21 cellular contexts compared by ENCODE assay signal in the genomic region with DNA sequence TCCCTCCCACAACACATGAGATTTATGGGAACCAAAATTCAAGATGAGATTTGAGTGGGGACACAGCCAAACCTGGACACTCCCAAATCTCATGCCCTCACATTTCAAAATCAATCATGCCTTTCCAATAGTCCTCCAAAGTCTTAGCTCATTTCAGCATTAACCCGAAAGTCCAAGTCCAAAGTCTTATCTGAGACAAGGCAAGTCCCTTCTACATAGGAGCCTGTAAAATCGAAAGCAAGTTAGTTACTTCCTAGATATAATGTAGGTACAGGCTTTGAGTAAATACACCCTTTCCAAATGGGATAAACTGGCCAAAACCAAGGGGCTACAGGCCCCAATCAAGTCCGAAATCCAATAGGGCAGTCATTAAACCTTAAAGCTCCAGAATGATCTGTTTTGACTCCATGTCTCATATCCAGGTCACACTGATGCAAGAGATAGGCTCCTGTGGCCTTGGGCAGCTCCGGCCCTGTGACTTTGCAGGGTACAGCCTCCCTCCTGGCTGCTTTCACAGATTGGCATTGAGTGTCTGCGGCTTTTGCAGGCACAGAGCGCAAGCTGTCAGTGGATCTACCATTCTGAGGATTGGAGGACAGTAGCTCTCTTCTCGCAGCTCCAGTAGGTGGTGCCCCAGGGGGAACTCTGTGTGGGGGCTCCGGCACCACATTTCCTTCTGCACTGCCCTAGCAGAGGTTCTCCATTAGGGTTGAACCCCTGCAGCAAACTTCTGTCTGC.
"Had no signal": no experiment of that assay in that cellular context is flagged by ENCODE, and none has a peak within 500 bp of the region (broad histone marks: within the 10 kb centered on the region; RNA-seq: fewer than 3 reads in every experiment).

No MANE protein-coding gene starts in this region.

- H3K4me1 Mint-ChIP-seq: activated B cell treated with CpG ODN at 0.5 μM for 24 hours; activated naive CD4-positive, alpha-beta T cell treated with anti-CD3 and anti-CD28 coated beads, Interleukin-2, amount 10 ng/mL, durations not matched to agents 7 days and 5 days; activated naive CD8-positive, alpha-beta T cell treated with anti-CD3 and anti-CD28 coated beads, Interleukin-2, amount 50 U/mL, for 24 hours; nephron had no signal

- H3K4me3 ChIP-seq: ascending aorta, breast epithelium, lower lobe of right lung, prostate gland, right atrium auricular region, transverse colon, vagina had no signal

- H3K9me3 ChIP-seq: ascending aorta, breast epithelium, lower lobe of right lung, prostate gland, right atrium auricular region, transverse colon, vagina had no signal

- H3K27me3 ChIP-seq: ascending aorta, breast epithelium, right atrium auricular region, transverse colon, vagina had no signal

- H3K27me3 Mint-ChIP-seq: activated B cell treated with CpG ODN at 0.5 μM for 24 hours; activated CD8-positive, alpha-beta T cell treated with anti-CD3 and anti-CD28 coated beads for 36 hours; activated naive CD4-positive, alpha-beta T cell treated with anti-CD3 and anti-CD28 coated beads, Interleukin-2, amount 10 ng/mL, durations not matched to agents 7 days and 5 days; activated naive CD8-positive, alpha-beta T cell treated with anti-CD3 and anti-CD28 coated beads, Interleukin-2, amount 50 U/mL, for 24 hours had no signal

- H3K27ac Mint-ChIP-seq: activated B cell treated with CpG ODN at 0.5 μM for 24 hours; activated CD8-positive, alpha-beta T cell treated with anti-CD3 and anti-CD28 coated beads for 36 hours; activated naive CD4-positive, alpha-beta T cell treated with anti-CD3 and anti-CD28 coated beads, Interleukin-2, amount 10 ng/mL, durations not matched to agents 7 days and 5 days; activated naive CD8-positive, alpha-beta T cell treated with anti-CD3 and anti-CD28 coated beads, Interleukin-2, amount 50 U/mL, for 24 hours; nephron had no signal

- H3K9me3 Mint-ChIP-seq: activated B cell treated with CpG ODN at 0.5 μM for 24 hours; activated CD8-positive, alpha-beta T cell treated with anti-CD3 and anti-CD28 coated beads for 36 hours; activated naive CD8-positive, alpha-beta T cell treated with anti-CD3 and anti-CD28 coated beads, Interleukin-2, amount 50 U/mL, for 24 hours; nephron had no signal

- ATAC-seq: activated CD8-positive, alpha-beta T cell treated with anti-CD3 and anti-CD28 coated beads for 36 hours; activated naive CD8-positive, alpha-beta T cell treated with anti-CD3 and anti-CD28 coated beads, Interleukin-2, amount 50 U/mL, for 24 hours; lower lobe of right lung had no signal

- H3K36me3 Mint-ChIP-seq: activated naive CD4-positive, alpha-beta T cell treated with anti-CD3 and anti-CD28 coated beads, Interleukin-2, amount 10 ng/mL, durations not matched to agents 7 days and 5 days had no signal

- DNase-seq: activated B cell treated with CpG ODN at 0.5 μM for 24 hours; activated CD4-positive, alpha-beta T cell treated with anti-CD3 and anti-CD28 coated beads for 4 hours; activated CD8-positive, alpha-beta T cell treated with anti-CD3 and anti-CD28 coated beads for 36 hours; activated naive CD4-positive, alpha-beta T cell treated with anti-CD3 and anti-CD28 coated beads, Interleukin-2, amount 10 ng/mL, durations not matched to agents 7 days and 5 days; activated naive CD8-positive, alpha-beta T cell treated with anti-CD3 and anti-CD28 coated beads, Interleukin-2, amount 50 U/mL, for 24 hours; activated T-cell treated with anti-CD3 and anti-CD28 coated beads, Interleukin-2, amount 50 U/mL, for 1 hour; cortex of kidney; effector memory CD4-positive, alpha-beta T cell; foreskin fibroblast; lower lobe of right lung; nucleus accumbens; stimulated activated CD4-positive, alpha-beta T cell treated with anti-CD3 and anti-CD28 coated beads, Interleukin-2, amount 100 ng/mL, for 24 hours; stimulated activated naive CD4-positive, alpha-beta T cell treated with Interleukin-2 at 50 U/mL for 16 hours; substantia nigra; transverse colon had no signal

- H3K4me1 ChIP-seq: ascending aorta, breast epithelium, lower lobe of right lung, prostate gland, right atrium auricular region, vagina had no signal

- H3K27ac ChIP-seq: ascending aorta, breast epithelium, lower lobe of right lung, prostate gland, right atrium auricular region, vagina had no signal

- H3K4me3 Mint-ChIP-seq: activated B cell treated with CpG ODN at 0.5 μM for 24 hours; activated CD8-positive, alpha-beta T cell treated with anti-CD3 and anti-CD28 coated beads for 36 hours; activated naive CD4-positive, alpha-beta T cell treated with anti-CD3 and anti-CD28 coated beads, Interleukin-2, amount 10 ng/mL, durations not matched to agents 7 days and 5 days; activated naive CD8-positive, alpha-beta T cell treated with anti-CD3 and anti-CD28 coated beads, Interleukin-2, amount 50 U/mL, for 24 hours; nephron had no signal

- H3K36me3 ChIP-seq: ascending aorta, breast epithelium, lower lobe of right lung, prostate gland, right atrium auricular region, transverse colon, vagina had no signal
